Comparison of ENCODE assay signal across 19 cellular contexts in the genomic region with DNA sequence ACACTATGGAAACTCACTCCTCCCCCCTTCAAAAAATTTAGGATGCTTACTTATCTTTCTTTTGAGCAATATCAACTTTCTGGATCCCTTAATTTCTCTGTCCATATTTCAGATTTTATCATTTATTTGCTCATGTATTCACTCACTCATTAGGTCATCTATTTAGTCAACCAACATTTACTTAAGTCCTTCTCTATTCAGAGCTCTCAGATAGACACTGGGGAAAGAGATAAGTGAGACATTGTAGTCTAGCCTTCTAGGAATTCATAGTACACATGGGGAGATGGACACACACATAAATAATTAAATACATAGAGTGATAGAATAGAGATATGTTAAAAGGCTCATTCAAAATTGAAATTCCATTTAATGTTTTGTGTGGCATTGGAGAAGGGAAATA.
"Had no signal": no experiment of that assay in that cellular context is flagged by ENCODE, and none has a peak within 500 bp of the region (broad histone marks: within the 10 kb centered on the region; RNA-seq: fewer than 3 reads in every experiment).

No MANE protein-coding gene starts in this region.

- DNase-seq: immature natural killer cell; kidney; left colon; left lung; lower lobe of right lung; mammary epithelial cell; mesenchymal stem cell; naive thymus-derived CD8-positive, alpha-beta T cell; occipital lobe; psoas muscle; right lobe of liver; stimulated activated CD4-positive, alpha-beta T cell treated with anti-CD3 and anti-CD28 coated beads, Interleukin-1b, Interleukin-23, amount 100 ng/mL, for 48 hours; stimulated activated CD4-positive, alpha-beta T cell treated with anti-CD3 and anti-CD28 coated beads, Interleukin-2, amount 100 ng/mL, for 48 hours; stimulated activated CD4-positive, alpha-beta T cell treated with anti-CD3 and anti-CD28 coated beads, Interleukin-4, amount 100 ng/mL, for 4 hours; stimulated activated CD8-positive, alpha-beta memory T cell treated with anti-CD3 and anti-CD28 coated beads, Interleukin-4, amount 100 ng/mL, for 48 hours; stimulated activated naive CD4-positive, alpha-beta T cell treated with Interleukin-2 at 50 U/mL for 16 hours; stimulated activated naive CD8-positive, alpha-beta T cell treated with anti-CD3 and anti-CD28 coated beads, Interleukin-15, amount 100 ng/mL, for 72 hours; substantia nigra; uterus had no signal
